20 cellular contexts compared by ENCODE assay signal in the genomic region with DNA sequence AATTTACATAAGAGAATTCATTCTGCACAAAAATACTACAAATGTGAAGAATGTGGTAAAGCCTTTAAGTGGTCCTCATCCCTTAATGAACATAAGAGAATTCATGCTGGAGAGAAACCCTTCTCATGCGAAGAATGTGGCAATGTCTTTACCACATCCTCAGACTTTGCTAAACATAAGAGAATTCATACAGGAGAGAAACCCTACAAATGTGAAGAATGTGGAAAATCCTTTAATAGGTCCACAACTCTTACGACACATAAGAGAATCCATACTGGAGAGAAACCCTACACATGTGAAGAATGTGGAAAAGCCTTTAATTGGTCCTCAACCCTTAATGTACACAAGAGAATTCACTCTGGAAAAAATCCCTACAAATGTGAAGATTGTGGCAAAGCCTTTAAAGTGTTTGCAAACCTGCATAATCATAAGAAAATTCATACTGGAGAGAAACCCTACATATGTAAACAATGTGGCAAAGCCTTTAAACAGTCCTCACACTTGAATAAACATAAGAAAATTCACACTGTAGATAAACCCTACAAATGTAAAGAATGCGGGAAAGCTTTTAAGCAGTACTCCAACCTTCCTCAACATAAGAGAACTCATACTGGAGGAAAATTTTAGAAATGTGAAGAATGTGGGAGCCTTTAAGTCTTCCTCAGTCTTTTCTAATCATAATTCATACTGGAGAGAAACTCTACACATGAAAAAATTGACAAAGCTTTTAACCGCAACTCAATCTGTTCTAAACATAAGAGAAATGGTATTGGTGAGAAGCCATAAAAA. TPM values are rescaled to one million over a fixed set of nuclear protein-coding genes. Genes with fewer than 3 reads are reported as not detected.
A peak's percentile ranks its signal among the peaks of the same experiment; 100 is the strongest.
DNase-seq lines count a peak whose midpoint lies in the region; ATAC-seq, FAIRE-seq and TF ChIP-seq lines count a peak whose summit lies in the region.
"Had no signal": no experiment of that assay in that cellular context is flagged by ENCODE, and none has a peak within 500 bp of the region (broad histone marks: within the 10 kb centered on the region; RNA-seq: fewer than 3 reads in every experiment).

No MANE protein-coding gene starts in this region.

- TF ChIP-seq CTCF in natural killer cell (IDR thresholded peaks at IDR 0.05), result no peak
- no peak for TF ChIP-seq CTCF in astrocyte (IDR thresholded peaks at IDR 0.05; ENCODE audit: insufficient read depth, low read depth, low read length)
- TF ChIP-seq CTCF in WERI-Rb-1 (IDR thresholded peaks at IDR 0.05; ENCODE audit: low read depth, low read length), result no peak

- H3K27ac Mint-ChIP-seq in natural killer cell, result peak overlapping the region in 1 of 2 donors; percentile 63
- H3K27ac Mint-ChIP-seq in natural killer cell treated with Interleukin-12 subunit alpha and Interleukin-12 subunit beta and Interleukin-15 and Interleukin-18, amount 100 ng/mL, for 72 hours, result no peak overlapping the region
- no peak overlapping the region for H3K27ac Mint-ChIP-seq in astrocyte (ENCODE audit: unreplicated experiment)
- no peak overlapping the region for H3K27ac Mint-ChIP-seq in activated naive CD8-positive, alpha-beta T cell treated with anti-CD3 and anti-CD28 coated beads for 36 hours
- H3K27ac Mint-ChIP-seq: activated CD4-positive, alpha-beta memory T cell treated with anti-CD3 and anti-CD28 coated beads for 36 hours had no signal

- no peak overlapping the region for H3K4me2 ChIP-seq in astrocyte (ENCODE audit: low read length)

- peaks cover 19% of the 10 kb centered on the region for H3K9me3 ChIP-seq in astrocyte (ENCODE audit: insufficient read depth, low read depth, low read length)
- H3K9me3 ChIP-seq in iPS-18a (ENCODE audit: control insufficient read depth, low read depth, low read length), result peaks cover 61% of the 10 kb centered on the region
- peaks cover 64% of the 10 kb centered on the region for H3K9me3 ChIP-seq in WERI-Rb-1 (ENCODE audit: severe bottlenecking)

- H3K79me2 ChIP-seq in astrocyte (ENCODE audit: insufficient read depth, low read length), result no peaks in the 10 kb centered on the region

- H3K4me1 ChIP-seq in astrocyte (ENCODE audit: insufficient read depth, low read length), result no peaks in the 10 kb centered on the region
- H3K4me1 ChIP-seq in iPS-18a (ENCODE audit: control insufficient read depth, low read depth, low read length), result no peaks in the 10 kb centered on the region
- H3K4me1 ChIP-seq: ascending aorta had no signal

- H3K4me1 Mint-ChIP-seq in natural killer cell, result no peaks in the 10 kb centered on the region
- H3K4me1 Mint-ChIP-seq in natural killer cell treated with Interleukin-12 subunit alpha and Interleukin-12 subunit beta and Interleukin-15 and Interleukin-18, amount 100 ng/mL, for 72 hours (ENCODE audit: low read depth in 2 of 2), result no peaks in the 10 kb centered on the region
- H3K4me1 Mint-ChIP-seq in astrocyte (ENCODE audit: low read depth, unreplicated experiment), result no peaks in the 10 kb centered on the region
- H3K4me1 Mint-ChIP-seq in activated naive CD8-positive, alpha-beta T cell treated with anti-CD3 and anti-CD28 coated beads for 36 hours, result no peaks in the 10 kb centered on the region

- no peak overlapping the region for H3K27ac ChIP-seq in astrocyte (ENCODE audit: low read depth, low read length)
- H3K27ac ChIP-seq in iPS-18a (ENCODE audit: low read length), result no peak overlapping the region
- peak overlapping the region; percentile 17 for H3K27ac ChIP-seq in temporal lobe (ENCODE audit: low read depth, low read length)
- H3K27ac ChIP-seq in WERI-Rb-1, result no peak overlapping the region
- H3K27ac ChIP-seq: ascending aorta, thoracic aorta, VCaP had no signal

- H3K27me3 Mint-ChIP-seq in natural killer cell (ENCODE audit: low read depth in 2 of 2) (no peaks in the 10 kb centered on the region), astrocyte (ENCODE audit: low read depth, unreplicated experiment) (no peaks in the 10 kb centered on the region)
- no peaks in the 10 kb centered on the region for H3K27me3 Mint-ChIP-seq in natural killer cell treated with Interleukin-12 subunit alpha and Interleukin-12 subunit beta and Interleukin-15 and Interleukin-18, amount 100 ng/mL, for 72 hours
- H3K27me3 Mint-ChIP-seq in activated naive CD8-positive, alpha-beta T cell treated with anti-CD3 and anti-CD28 coated beads for 36 hours, result no peaks in the 10 kb centered on the region
- H3K27me3 Mint-ChIP-seq: activated CD4-positive, alpha-beta memory T cell treated with anti-CD3 and anti-CD28 coated beads for 36 hours had no signal

- no peaks in the 10 kb centered on the region for H4K20me1 ChIP-seq in astrocyte (ENCODE audit: insufficient read depth, low read length)

- no peak overlapping the region for H2AFZ ChIP-seq in astrocyte (ENCODE audit: low read depth, low read length)

- DNase-seq in natural killer cell (no peak), astrocyte (ENCODE audit: low read depth) (no peak), SKM-1 treated with dmso at 0.1 percent for 144 hours (lab: John Stamatoyannopoulos, UW; ENCODE audit: unreplicated experiment) (no peak), WERI-Rb-1 (no peak)
- DNase-seq in natural killer cell treated with Interleukin-12 subunit alpha and Interleukin-12 subunit beta and Interleukin-15 and Interleukin-18, amount 100 ng/mL, for 72 hours (ENCODE audit: low spot score), result no peak
- DNase-seq in activated naive CD8-positive, alpha-beta T cell treated with anti-CD3 and anti-CD28 coated beads for 36 hours, result no peak
- DNase-seq: ACHN; activated CD4-positive, alpha-beta memory T cell treated with anti-CD3 and anti-CD28 coated beads for 36 hours; activated naive CD4-positive, alpha-beta T cell; hypothalamus; kidney glomerular epithelial cell; midbrain; NCI-H748 treated with DMSO at 0.1 percent for 48 hours; SHP77 treated with DMSO at 0.1 percent for 48 hours had no signal

- no peak for ATAC-seq in natural killer cell
- no peak for ATAC-seq in natural killer cell treated with Interleukin-12 subunit alpha and Interleukin-12 subunit beta and Interleukin-15 and Interleukin-18, amount 100 ng/mL, for 72 hours

- peak; percentile 56 for FAIRE-seq in astrocyte (lab: Jason Lieb, UNC)
- FAIRE-seq: GM18507 had no signal

- peak overlapping the region; percentile 21 for H3K4me3 Mint-ChIP-seq in natural killer cell
- no peak overlapping the region for H3K4me3 Mint-ChIP-seq in natural killer cell treated with Interleukin-12 subunit alpha and Interleukin-12 subunit beta and Interleukin-15 and Interleukin-18, amount 100 ng/mL, for 72 hours
- H3K4me3 Mint-ChIP-seq in astrocyte (ENCODE audit: unreplicated experiment), result no peak overlapping the region
- no peak overlapping the region for H3K4me3 Mint-ChIP-seq in activated naive CD8-positive, alpha-beta T cell treated with anti-CD3 and anti-CD28 coated beads for 36 hours
- H3K4me3 Mint-ChIP-seq: activated CD4-positive, alpha-beta memory T cell treated with anti-CD3 and anti-CD28 coated beads for 36 hours had no signal

- intact Hi-C loops in natural killer cell (cut with micrococcal nuclease), result no loop called here

- H3K9me3 Mint-ChIP-seq in natural killer cell (peaks cover 3 to 15% of the 10 kb centered on the region in 2 donors), astrocyte (ENCODE audit: unreplicated experiment) (peaks cover 61% of the 10 kb centered on the region)
- H3K9me3 Mint-ChIP-seq in natural killer cell treated with Interleukin-12 subunit alpha and Interleukin-12 subunit beta and Interleukin-15 and Interleukin-18, amount 100 ng/mL, for 72 hours, result peaks cover 7% of the 10 kb centered on the region
- peaks cover 42% of the 10 kb centered on the region for H3K9me3 Mint-ChIP-seq in activated naive CD8-positive, alpha-beta T cell treated with anti-CD3 and anti-CD28 coated beads for 36 hours

- H3K9ac ChIP-seq in astrocyte (ENCODE audit: low read length) (no peak overlapping the region), iPS-18a (ENCODE audit: low read length) (no peak overlapping the region)

- no peaks in the 10 kb centered on the region for H3K36me3 ChIP-seq in astrocyte (ENCODE audit: insufficient read depth, low read length)
- peaks cover 5% of the 10 kb centered on the region for H3K36me3 ChIP-seq in iPS-18a (ENCODE audit: control insufficient read depth, low read depth, low read length)
- peaks cover 5% of the 10 kb centered on the region for H3K36me3 ChIP-seq in WERI-Rb-1

- H3K4me3 ChIP-seq in astrocyte (ENCODE audit: insufficient read depth, low read depth, low read length) (no peak overlapping the region), iPS-18a (ENCODE audit: low read length) (peak overlapping the region; percentile 12), WERI-Rb-1 (ENCODE audit: low read depth, low read length) (no peak overlapping the region)
- H3K4me3 ChIP-seq: ascending aorta, thoracic aorta had no signal

- H3K27me3 ChIP-seq in astrocyte (ENCODE audit: insufficient read depth, low read length), result no peaks in the 10 kb centered on the region
- no peaks in the 10 kb centered on the region for H3K27me3 ChIP-seq in iPS-18a (ENCODE audit: control insufficient read depth, insufficient read depth, low read length)
- no peaks in the 10 kb centered on the region for H3K27me3 ChIP-seq in WERI-Rb-1 (ENCODE audit: insufficient read depth, low read depth, severe bottlenecking)
- H3K27me3 ChIP-seq: ascending aorta had no signal

- H3K36me3 Mint-ChIP-seq in natural killer cell (peaks cover 44% of the 10 kb centered on the region), astrocyte (ENCODE audit: low read depth, unreplicated experiment) (peaks cover 44% of the 10 kb centered on the region)
- peaks cover 54% of the 10 kb centered on the region for H3K36me3 Mint-ChIP-seq in natural killer cell treated with Interleukin-12 subunit alpha and Interleukin-12 subunit beta and Interleukin-15 and Interleukin-18, amount 100 ng/mL, for 72 hours
- H3K36me3 Mint-ChIP-seq in activated naive CD8-positive, alpha-beta T cell treated with anti-CD3 and anti-CD28 coated beads for 36 hours, result peaks cover 69% of the 10 kb centered on the region

RNA-seq across cellular contexts. Expression of a gene that starts 37.4 kb away (rescaled TPM):
- total RNA-seq in natural killer cell, result 10 to 100 TPM in 2 of 3 donors, 1 to 10 TPM in 1; 7.9 to 16.1 (median 15.1) TPM
- 10 to 100 TPM; 10.4 to 10.8 TPM for total RNA-seq in natural killer cell treated with Interleukin-12 subunit alpha and Interleukin-12 subunit beta and Interleukin-15 and Interleukin-18, amount 100 ng/mL, for 72 hours
- 6.8 and 7.7 TPM in 2 replicates for total RNA-seq in astrocyte
- total RNA-seq in temporal lobe, result 36.4 TPM
- 10 to 100 TPM; 11.1 to 11.6 TPM for total RNA-seq in activated naive CD8-positive, alpha-beta T cell treated with anti-CD3 and anti-CD28 coated beads for 36 hours
